24 cellular contexts compared by ENCODE assay signal in genomic region chr20:17633221-17633849, GRCh38. TPM values are rescaled to one million over a fixed set of nuclear protein-coding genes. Genes with fewer than 3 reads are reported as not detected.
DNase-seq lines count a peak whose midpoint lies in the region; ATAC-seq and TF ChIP-seq lines count a peak whose summit lies in the region.
"Had no signal": no experiment of that assay in that cellular context is flagged by ENCODE, and none has a peak within 500 bp of the region (broad histone marks: within the 10 kb centered on the region; RNA-seq: fewer than 3 reads in every experiment).

No MANE protein-coding gene starts in this region.

- no peaks in the 10 kb centered on the region for H3K27me3 Mint-ChIP-seq in activated T-helper 1 cell treated with anti-CD3 and anti-CD28 coated beads, Interleukin-12 subunit alpha, Interleukin-12 subunit beta, Interleukin-2, Interleukin-4 antibody, amounts not matched to agents 30 ng/mL and 10 ng/mL and 1 ng/mL, durations not matched to agents 14 hours and 24 hours and 36 hours (ENCODE audit: insufficient read depth)
- H3K27me3 Mint-ChIP-seq in nephron (ENCODE audit: low read depth), result no peaks in the 10 kb centered on the region
- H3K27me3 Mint-ChIP-seq: IgD-negative memory B cell had no signal

- no peak for ATAC-seq in HG02981 (IDR thresholded peaks at IDR 0.05; ENCODE audit: unreplicated experiment)
- ATAC-seq in GM18498 (IDR thresholded peaks at IDR 0.05; ENCODE audit: unreplicated experiment), result no peak
- ATAC-seq: CD8-positive, alpha-beta T cell had no signal

- no peaks in the 10 kb centered on the region for H3K9me3 Mint-ChIP-seq in activated T-helper 1 cell treated with anti-CD3 and anti-CD28 coated beads, Interleukin-12 subunit alpha, Interleukin-12 subunit beta, Interleukin-2, Interleukin-4 antibody, amounts not matched to agents 30 ng/mL and 10 ng/mL and 1 ng/mL, durations not matched to agents 14 hours and 24 hours and 36 hours
- H3K9me3 Mint-ChIP-seq in nephron, result no peaks in the 10 kb centered on the region
- H3K9me3 Mint-ChIP-seq: CD8-positive, alpha-beta T cell; IgD-negative memory B cell had no signal

- no peaks in the 10 kb centered on the region for H3K27me3 ChIP-seq in left ventricle myocardium inferior (ENCODE audit: low read depth)
- no peaks in the 10 kb centered on the region for H3K27me3 ChIP-seq in right atrium auricular region

- peaks cover 21% of the 10 kb centered on the region for H3K36me3 Mint-ChIP-seq in activated T-helper 1 cell treated with anti-CD3 and anti-CD28 coated beads, Interleukin-12 subunit alpha, Interleukin-12 subunit beta, Interleukin-2, Interleukin-4 antibody, amounts not matched to agents 30 ng/mL and 10 ng/mL and 1 ng/mL, durations not matched to agents 14 hours and 24 hours and 36 hours (ENCODE audit: low read depth)
- peaks cover 48% of the 10 kb centered on the region for H3K36me3 Mint-ChIP-seq in nephron (ENCODE audit: low read depth)

- intact Hi-C loops in left ventricle myocardium inferior (cut with micrococcal nuclease), result no loop called here
- intact Hi-C loops in activated T-helper 1 cell treated with anti-CD3 and anti-CD28 coated beads, Interleukin-12 subunit alpha, Interleukin-12 subunit beta, Interleukin-2, Interleukin-4 antibody, amounts not matched to agents 30 ng/mL and 10 ng/mL and 1 ng/mL, durations not matched to agents 14 hours and 24 hours and 36 hours (cut with micrococcal nuclease), result no loop called here

- peak overlapping the region; percentile 63 for H3K27ac ChIP-seq in left ventricle myocardium inferior (replicated peaks)
- H3K27ac ChIP-seq in right atrium auricular region, result no peak overlapping the region
- peak overlapping the region; percentile 50 for H3K27ac ChIP-seq in temporal lobe (ENCODE audit: low read depth, low read length)
- H3K27ac ChIP-seq: C4-2B, KMS-11, PC-9 had no signal

- TF ChIP-seq CTCF in left ventricle myocardium inferior (IDR thresholded peaks at IDR 0.05; ENCODE audit: borderline replicate concordance) (no peak), right atrium auricular region (IDR thresholded peaks at IDR 0.05) (no peak), nephron (IDR thresholded peaks at IDR 0.05; ENCODE audit: unreplicated experiment in 3 of 3) (no peak)

- H3K36me3 ChIP-seq in left ventricle myocardium inferior (peaks cover 88% of the 10 kb centered on the region), right atrium auricular region (peaks cover 79% of the 10 kb centered on the region)

- no peaks in the 10 kb centered on the region for H3K4me1 Mint-ChIP-seq in activated T-helper 1 cell treated with anti-CD3 and anti-CD28 coated beads, Interleukin-12 subunit alpha, Interleukin-12 subunit beta, Interleukin-2, Interleukin-4 antibody, amounts not matched to agents 30 ng/mL and 10 ng/mL and 1 ng/mL, durations not matched to agents 14 hours and 24 hours and 36 hours (ENCODE audit: low read depth)
- peaks cover 43% of the 10 kb centered on the region for H3K4me1 Mint-ChIP-seq in nephron
- H3K4me1 Mint-ChIP-seq: IgD-negative memory B cell had no signal

- peak overlapping the region; percentile 29 for H3K27ac Mint-ChIP-seq in activated T-helper 1 cell treated with anti-CD3 and anti-CD28 coated beads, Interleukin-12 subunit alpha, Interleukin-12 subunit beta, Interleukin-2, Interleukin-4 antibody, amounts not matched to agents 30 ng/mL and 10 ng/mL and 1 ng/mL, durations not matched to agents 14 hours and 24 hours and 36 hours
- H3K27ac Mint-ChIP-seq in nephron, result peak overlapping the region in 2 of 3 experiments; percentile 33 to 50
- H3K27ac Mint-ChIP-seq: CD8-positive, alpha-beta T cell had no signal

- no peak overlapping the region for H3K4me3 Mint-ChIP-seq in activated T-helper 1 cell treated with anti-CD3 and anti-CD28 coated beads, Interleukin-12 subunit alpha, Interleukin-12 subunit beta, Interleukin-2, Interleukin-4 antibody, amounts not matched to agents 30 ng/mL and 10 ng/mL and 1 ng/mL, durations not matched to agents 14 hours and 24 hours and 36 hours
- H3K4me3 Mint-ChIP-seq in nephron, result no peak overlapping the region
- H3K4me3 Mint-ChIP-seq: CD8-positive, alpha-beta T cell; IgD-negative memory B cell had no signal

- DNase-seq in left ventricle myocardium inferior, result no peak
- DNase-seq in right atrium auricular region (ENCODE audit: low spot score), result no peak
- DNase-seq in activated T-helper 1 cell treated with anti-CD3 and anti-CD28 coated beads, Interleukin-12 subunit alpha, Interleukin-12 subunit beta, Interleukin-2, Interleukin-4 antibody, amounts not matched to agents 30 ng/mL and 10 ng/mL and 1 ng/mL, durations not matched to agents 14 hours and 24 hours and 36 hours (ENCODE audit: low spot score), result no peak
- no peak for DNase-seq in SIG-M5 (lab: John Stamatoyannopoulos, UW)
- DNase-seq: Caco-2; CD8-positive, alpha-beta T cell; GOT3; NCI-H1048; NCI-H1417; NCI-H1694; NCI-H2029 treated with DMSO at 0.1 percent for 48 hours; NCI-H446 treated with DMSO at 0.1 percent for 48 hours; NCI-H526 treated with DMSO at 0.1 percent for 48 hours; PC-9; SHP77 treated with DMSO at 0.1 percent for 48 hours; SK-N-SH had no signal

- H3K4me1 ChIP-seq in left ventricle myocardium inferior (peaks cover 46% of the 10 kb centered on the region), right atrium auricular region (peaks cover 0 to 44% of the 10 kb centered on the region in 2 donors)
- H3K4me1 ChIP-seq: Caco-2, HAP-1 had no signal

- H3K9me3 ChIP-seq in left ventricle myocardium inferior (replicated peaks), result no peaks in the 10 kb centered on the region
- H3K9me3 ChIP-seq in right atrium auricular region, result no peaks in the 10 kb centered on the region
- H3K9me3 ChIP-seq: Caco-2, HAP-1, SK-N-SH had no signal

- H3K4me3 ChIP-seq in left ventricle myocardium inferior, result no peak overlapping the region
- no peak overlapping the region for H3K4me3 ChIP-seq in right atrium auricular region
- H3K4me3 ChIP-seq: HAP-1, PC-9 had no signal

RNA-seq across cellular contexts. Expression of gene RRBP1, which starts 48.7 kb away (rescaled TPM):
- total RNA-seq in left ventricle myocardium inferior (31.3 TPM), right atrium auricular region (10 to 100 TPM; 52.0 to 57.7 TPM), temporal lobe (6.1 TPM)
- total RNA-seq in activated T-helper 1 cell treated with anti-CD3 and anti-CD28 coated beads, Interleukin-12 subunit alpha, Interleukin-12 subunit beta, Interleukin-2, Interleukin-4 antibody, amounts not matched to agents 30 ng/mL and 10 ng/mL and 1 ng/mL, durations not matched to agents 14 hours and 24 hours and 36 hours, result 54.8 and 56.0 TPM in 2 replicates

Comparison
In these comparisons a context has a peak if more than half of its experiments do, and no peak if none do; other contexts are left out.
1. H3K27ac ChIP-seq: peak in left ventricle myocardium inferior (single experiment) and temporal lobe (single experiment); none in right atrium auricular region (0 of 2).